Comparison of ENCODE assay signal across 30 cellular contexts in genomic region chr1:88648706-88649105, GRCh38.
"Had no signal": no experiment of that assay in that cellular context is flagged by ENCODE, and none has a peak within 500 bp of the region (broad histone marks: within the 10 kb centered on the region; RNA-seq: fewer than 3 reads in every experiment).

No MANE protein-coding gene starts in this region.

- H3K9me3 Mint-ChIP-seq: activated B cell treated with CpG ODN at 0.5 μM for 24 hours; activated CD4-positive, alpha-beta T cell treated with anti-CD3 and anti-CD28 coated beads, Interleukin-2, amount 10 ng/mL, durations not matched to agents 24 days and 14 days; activated naive CD4-positive, alpha-beta T cell treated with anti-CD3 and anti-CD28 coated beads for 36 hours; activated T-cell treated with anti-CD3 and anti-CD28 coated beads, Interleukin-2, amount 50 U/mL, for 4 hours; activated T-helper 17 cell treated with anti-CD3 and anti-CD28 coated beads, Interleukin-2, amount 50 U/mL, for 72 hours; T-cell had no signal

- ATAC-seq: activated CD8-positive, alpha-beta memory T cell treated with anti-CD3 and anti-CD28 coated beads, Interleukin-2, amount 10 ng/mL, durations not matched to agents 7 days and 5 days; activated T-cell treated with anti-CD3 and anti-CD28 coated beads, Interleukin-2, amount 50 U/mL, for 4 hours; activated T-helper 17 cell treated with anti-CD3 and anti-CD28 coated beads, Interleukin-2, amount 50 U/mL, for 72 hours; Panc1; T-cell had no signal

- H3K9me3 ChIP-seq: MG63, SJSA1 had no signal

- H3K36me3 Mint-ChIP-seq: activated CD8-positive, alpha-beta memory T cell treated with anti-CD3 and anti-CD28 coated beads, Interleukin-2, amount 10 ng/mL, durations not matched to agents 7 days and 5 days; activated naive CD8-positive, alpha-beta T cell; T-cell had no signal

- H3K4me1 Mint-ChIP-seq: activated B cell treated with CpG ODN at 0.5 μM for 24 hours; activated CD8-positive, alpha-beta memory T cell treated with anti-CD3 and anti-CD28 coated beads, Interleukin-2, amount 10 ng/mL, durations not matched to agents 7 days and 5 days; activated T-helper 17 cell treated with anti-CD3 and anti-CD28 coated beads, Interleukin-2, amount 50 U/mL, for 72 hours had no signal

- H3K36me3 ChIP-seq: MG63, SJSA1 had no signal

- H3K27ac Mint-ChIP-seq: activated B cell treated with CpG ODN at 0.5 μM for 24 hours; activated CD4-positive, alpha-beta T cell treated with anti-CD3 and anti-CD28 coated beads, Interleukin-2, amount 10 ng/mL, durations not matched to agents 24 days and 14 days; activated CD8-positive, alpha-beta memory T cell treated with anti-CD3 and anti-CD28 coated beads, Interleukin-2, amount 10 ng/mL, durations not matched to agents 7 days and 5 days; activated naive CD4-positive, alpha-beta T cell treated with anti-CD3 and anti-CD28 coated beads for 36 hours; activated naive CD8-positive, alpha-beta T cell; activated T-helper 17 cell treated with anti-CD3 and anti-CD28 coated beads, Interleukin-2, amount 50 U/mL, for 72 hours; T-cell had no signal

- H3K4me1 ChIP-seq: SJSA1 had no signal

- FAIRE-seq: TTC549 had no signal

- H3K9ac ChIP-seq: KMS-11 had no signal

- H3K4me3 Mint-ChIP-seq: activated B cell treated with CpG ODN at 0.5 μM for 24 hours; activated CD4-positive, alpha-beta T cell treated with anti-CD3 and anti-CD28 coated beads, Interleukin-2, amount 10 ng/mL, durations not matched to agents 24 days and 14 days; activated CD8-positive, alpha-beta memory T cell treated with anti-CD3 and anti-CD28 coated beads, Interleukin-2, amount 10 ng/mL, durations not matched to agents 7 days and 5 days; activated naive CD4-positive, alpha-beta T cell treated with anti-CD3 and anti-CD28 coated beads for 36 hours; activated naive CD8-positive, alpha-beta T cell; activated T-cell treated with anti-CD3 and anti-CD28 coated beads, Interleukin-2, amount 50 U/mL, for 4 hours; activated T-helper 17 cell treated with anti-CD3 and anti-CD28 coated beads, Interleukin-2, amount 50 U/mL, for 72 hours; T-cell had no signal

- H3K4me2 ChIP-seq: KMS-11 had no signal

- H3K4me3 ChIP-seq: MG63, SJSA1 had no signal

- DNase-seq: activated B cell treated with CpG ODN at 0.5 μM for 24 hours; activated CD4-positive, alpha-beta T cell treated with anti-CD3 and anti-CD28 coated beads for 1 hour; activated CD4-positive, alpha-beta T cell treated with anti-CD3 and anti-CD28 coated beads, Interleukin-2, amount 10 ng/mL, durations not matched to agents 24 days and 14 days; activated CD4-positive, alpha-beta T cell treated with anti-CD3 and anti-CD28 coated beads, Interleukin-2, amount 50 U/mL, for 48 hours; activated CD8-positive, alpha-beta memory T cell treated with anti-CD3 and anti-CD28 coated beads, Interleukin-2, amount 10 ng/mL, durations not matched to agents 7 days and 5 days; activated gamma-delta T cell; activated naive CD4-positive, alpha-beta T cell treated with anti-CD3 and anti-CD28 coated beads for 36 hours; activated T-cell treated with anti-CD3 and anti-CD28 coated beads, Interleukin-2, amount 50 U/mL, for 4 hours; amygdala; MG63; MV-4-11; NCI-H1092 treated with DMSO at 0.1 percent for 48 hours; NCI-H1417 treated with DMSO at 0.1 percent for 48 hours; NCI-H1694; NCI-H2029; NCI-H2107; NCI-H69; NK-92 treated with Interleukin-12 subunit alpha and Interleukin-12 subunit beta, amount 100 ng/mL, for 24 hours; OCI-M1; Right ventricle myocardium superior; RPMI8226; T-cell; T-helper 2 cell; T1000 had no signal

- H3K27ac ChIP-seq: KMS-11, SJSA1 had no signal
